Comparison of ENCODE assay signal across 8 cellular contexts in genomic region chr11:19345848-19346681, GRCh38.
DNase-seq lines count a peak whose midpoint lies in the region; ATAC-seq lines count a peak whose summit lies in the region.

No MANE protein-coding gene starts in this region.

- peak; percentile 52 for ATAC-seq in GM21360 (IDR thresholded peaks at IDR 0.05; ENCODE audit: unreplicated experiment)

- H3K9me3 ChIP-seq in neuron (ENCODE audit: low read length), result no peaks in the 10 kb centered on the region

- H2AFZ ChIP-seq in neuron (ENCODE audit: low read depth, low read length), result peak overlapping the region; percentile 12

- H3K36me3 ChIP-seq in neuron (ENCODE audit: insufficient read depth, low read length), result peaks cover 6% of the 10 kb centered on the region

- peak overlapping the region; percentile 62 for H3K4me3 ChIP-seq in neuron (ENCODE audit: low read length)

- H3K4me1 ChIP-seq in neuron (ENCODE audit: insufficient read depth, low read length), result peaks cover 40% of the 10 kb centered on the region

- DNase-seq in COLO668 (lab: John Stamatoyannopoulos, UW; ENCODE audit: unreplicated experiment) (peak; percentile 65), NCI-H345 treated with DMSO at 0.1 percent for 48 hours (lab: John Stamatoyannopoulos, UW; ENCODE audit: unreplicated experiment) (peak; percentile 35), fibroblast of gingiva (ENCODE audit: low read depth) (peak; percentile 23), NCI-H2107 treated with DMSO at 0.1 percent for 48 hours (lab: John Stamatoyannopoulos, UW; ENCODE audit: unreplicated experiment) (no peak), GF-D8 (lab: John Stamatoyannopoulos, UW) (no peak)
- no peak for DNase-seq in activated CD4-positive, alpha-beta T cell treated with anti-CD3 and anti-CD28 coated beads, Interleukin-2, amount 50 U/mL, for 48 hours

- peaks cover 18% of the 10 kb centered on the region for H3K27me3 ChIP-seq in neuron (ENCODE audit: insufficient read depth, low read length)

Comparison
In these comparisons a context has a peak if more than half of its experiments do, and no peak if none do; other contexts are left out.
1. DNase-seq: peak in COLO668 (single experiment), NCI-H345 treated with DMSO at 0.1 percent for 48 hours (single experiment) and fibroblast of gingiva (single experiment); none in NCI-H2107 treated with DMSO at 0.1 percent for 48 hours (single experiment), activated CD4-positive, alpha-beta T cell treated with anti-CD3 and anti-CD28 coated beads, Interleukin-2, amount 50 U/mL, for 48 hours (0 of 2) and GF-D8 (single experiment).